ENCODE assay signal across 1 cellular context in the genomic region with DNA sequence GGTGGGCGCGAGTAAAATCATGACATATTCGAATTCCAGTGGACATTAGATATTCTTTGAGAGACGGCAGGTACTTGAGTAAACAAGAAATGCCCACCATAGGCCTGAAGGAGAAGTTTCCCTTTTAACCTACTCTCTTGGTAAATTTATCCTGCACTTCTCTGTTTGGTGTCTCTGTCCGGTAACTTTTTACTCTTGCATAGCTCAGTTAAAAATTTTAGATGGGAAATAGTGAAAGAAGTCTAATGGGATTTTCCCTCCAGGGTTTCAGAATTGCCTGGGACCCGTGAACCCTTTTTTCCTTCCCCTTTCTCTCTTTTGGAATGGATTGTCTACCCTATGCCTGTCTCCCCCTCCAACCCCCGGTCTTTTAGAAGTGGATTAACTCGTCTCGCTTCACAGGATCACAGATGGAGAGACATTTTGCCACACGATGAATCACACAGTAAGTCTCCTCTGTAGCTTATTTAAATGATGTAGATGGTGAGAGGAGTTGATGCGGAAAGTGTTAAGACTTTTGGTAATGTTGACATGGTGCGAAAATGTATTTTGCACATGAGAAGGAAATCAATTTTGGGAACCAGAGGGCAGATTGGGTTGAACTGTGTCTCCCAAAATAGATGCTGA.
TF ChIP-seq lines count a peak whose summit lies in the region.

No MANE protein-coding gene starts in this region.

TF ChIP-seq in IMR-90, 13 proteins besides CTCF, POLR2A, EP300 and RAD21:
- TF ChIP-seq, protein P1, sequence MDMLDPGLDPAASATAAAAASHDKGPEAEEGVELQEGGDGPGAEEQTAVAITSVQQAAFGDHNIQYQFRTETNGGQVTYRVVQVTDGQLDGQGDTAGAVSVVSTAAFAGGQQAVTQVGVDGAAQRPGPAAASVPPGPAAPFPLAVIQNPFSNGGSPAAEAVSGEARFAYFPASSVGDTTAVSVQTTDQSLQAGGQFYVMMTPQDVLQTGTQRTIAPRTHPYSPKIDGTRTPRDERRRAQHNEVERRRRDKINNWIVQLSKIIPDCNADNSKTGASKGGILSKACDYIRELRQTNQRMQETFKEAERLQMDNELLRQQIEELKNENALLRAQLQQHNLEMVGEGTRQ (IDR thresholded peaks at IDR 0.05; ENCODE audit: low read depth, low read length) = no peak
- TF ChIP-seq MXI1 (IDR thresholded peaks at IDR 0.05; ENCODE audit: borderline replicate concordance, low read depth, low read length) (no peak), NFE2L2 (IDR thresholded peaks at IDR 0.05; ENCODE audit: low read depth, low read length) (no peak), FOS (IDR thresholded peaks at IDR 0.05; ENCODE audit: low read depth, low read length) (no peak), CHD1 (IDR thresholded peaks at IDR 0.05; ENCODE audit: low read depth, low read length) (no peak), MAZ (IDR thresholded peaks at IDR 0.05; ENCODE audit: borderline replicate concordance, low read depth, low read length) (no peak), RCOR1 (IDR thresholded peaks at IDR 0.05; ENCODE audit: insufficient replicate concordance, low read length) (no peak), MAFK (IDR thresholded peaks at IDR 0.05; ENCODE audit: low read depth, low read length) (no peak), SMC3 (IDR thresholded peaks at IDR 0.05; ENCODE audit: low read depth, low read length) (no peak), CEBPB (IDR thresholded peaks at IDR 0.05; ENCODE audit: low read depth, low read length) (no peak), RFX5 (IDR thresholded peaks at IDR 0.05; ENCODE audit: low read depth, low read length) (no peak), BHLHE40 (IDR thresholded peaks at IDR 0.05; ENCODE audit: low read depth, low read length) (no peak)
- TF ChIP-seq, protein P2, sequence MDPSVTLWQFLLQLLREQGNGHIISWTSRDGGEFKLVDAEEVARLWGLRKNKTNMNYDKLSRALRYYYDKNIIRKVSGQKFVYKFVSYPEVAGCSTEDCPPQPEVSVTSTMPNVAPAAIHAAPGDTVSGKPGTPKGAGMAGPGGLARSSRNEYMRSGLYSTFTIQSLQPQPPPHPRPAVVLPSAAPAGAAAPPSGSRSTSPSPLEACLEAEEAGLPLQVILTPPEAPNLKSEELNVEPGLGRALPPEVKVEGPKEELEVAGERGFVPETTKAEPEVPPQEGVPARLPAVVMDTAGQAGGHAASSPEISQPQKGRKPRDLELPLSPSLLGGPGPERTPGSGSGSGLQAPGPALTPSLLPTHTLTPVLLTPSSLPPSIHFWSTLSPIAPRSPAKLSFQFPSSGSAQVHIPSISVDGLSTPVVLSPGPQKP (IDR thresholded peaks at IDR 0.05; ENCODE audit: borderline replicate concordance, low read depth, low read length) = no peak
TF ChIP-seq in IMR-90: peak in this region for 0.
